Comparison of ENCODE assay signal across 27 cellular contexts in genomic region chr10:119878524-119878923, GRCh38.
"Had no signal": no experiment of that assay in that cellular context is flagged by ENCODE, and none has a peak within 500 bp of the region (broad histone marks: within the 10 kb centered on the region; RNA-seq: fewer than 3 reads in every experiment).

No MANE protein-coding gene starts in this region.

- H2AFZ ChIP-seq: neural progenitor cell had no signal

- H3K27ac Mint-ChIP-seq: mesothelial cell of epicardium; naive B cell; natural killer cell; nephron progenitor cell; neural progenitor cell; progenitor cell of endocrine pancreas; stimulated activated memory B cell treated with anti-CD40 and anti-IgM and Interleukin-4, amounts not matched to agents 10 μg/mL and 1 μg/mL and 100 μg/mL, for 72 hours; stimulated activated naive CD8-positive, alpha-beta T cell treated with anti-CD3 and anti-CD28 coated beads, Interleukin-15, amount 100 ng/mL, for 72 hours; type B pancreatic cell had no signal

- H3K4me3 ChIP-seq: left ventricle myocardium inferior, lung, neural progenitor cell, right atrium auricular region, skin epidermis, spleen, tibial nerve, uterus had no signal

- FAIRE-seq: keratinocyte had no signal

- H3K9me3 ChIP-seq: neutrophil, right atrium auricular region, spleen, tibial nerve, uterus had no signal

- H3K27me3 Mint-ChIP-seq: naive B cell; progenitor cell of endocrine pancreas; stimulated activated memory B cell treated with anti-CD40 and anti-IgM and Interleukin-4, amounts not matched to agents 10 μg/mL and 1 μg/mL and 100 μg/mL, for 72 hours; stimulated activated naive CD8-positive, alpha-beta T cell treated with anti-CD3 and anti-CD28 coated beads, Interleukin-15, amount 100 ng/mL, for 72 hours; type B pancreatic cell had no signal

- H3K27ac ChIP-seq: left ventricle myocardium inferior, neural progenitor cell, neutrophil, right atrium auricular region, skin epidermis, spleen, tibial nerve, uterus had no signal

- H3K36me3 ChIP-seq: left ventricle myocardium inferior, neural progenitor cell, neutrophil, right atrium auricular region, spleen, tibial nerve, uterus had no signal

- H3K9me3 Mint-ChIP-seq: mesothelial cell of epicardium; natural killer cell; neural progenitor cell; stimulated activated memory B cell treated with anti-CD40 and anti-IgM and Interleukin-4, amounts not matched to agents 10 μg/mL and 1 μg/mL and 100 μg/mL, for 72 hours; stimulated activated naive CD8-positive, alpha-beta T cell treated with anti-CD3 and anti-CD28 coated beads, Interleukin-15, amount 100 ng/mL, for 72 hours; type B pancreatic cell had no signal

- H3K4me3 Mint-ChIP-seq: mesothelial cell of epicardium; natural killer cell; nephron progenitor cell; neural progenitor cell; stimulated activated memory B cell treated with anti-CD40 and anti-IgM and Interleukin-4, amounts not matched to agents 10 μg/mL and 1 μg/mL and 100 μg/mL, for 72 hours; stimulated activated naive CD8-positive, alpha-beta T cell treated with anti-CD3 and anti-CD28 coated beads, Interleukin-15, amount 100 ng/mL, for 72 hours; type B pancreatic cell had no signal

- ATAC-seq: left colon; natural killer cell; sciatic nerve; stimulated activated memory B cell treated with anti-CD40 and anti-IgM and Interleukin-4, amounts not matched to agents 10 μg/mL and 1 μg/mL and 100 μg/mL, for 72 hours; stimulated activated naive CD8-positive, alpha-beta T cell treated with anti-CD3 and anti-CD28 coated beads, Interleukin-15, amount 100 ng/mL, for 72 hours had no signal

- H3K36me3 Mint-ChIP-seq: mesothelial cell of epicardium; naive B cell; natural killer cell; neural progenitor cell; stimulated activated memory B cell treated with anti-CD40 and anti-IgM and Interleukin-4, amounts not matched to agents 10 μg/mL and 1 μg/mL and 100 μg/mL, for 72 hours; type B pancreatic cell had no signal

- H3K4me2 ChIP-seq: neural progenitor cell had no signal

- H3K27me3 ChIP-seq: neural progenitor cell, neutrophil, right atrium auricular region, spleen, tibial nerve, uterus had no signal

- DNase-seq: hippocampal formation; kidney glomerular epithelial cell; left colon; left ventricle myocardium inferior; mesendoderm; naive B cell; natural killer cell; nephron progenitor cell; occipital lobe; spleen; stimulated activated CD4-positive, alpha-beta T cell treated with anti-CD3 and anti-CD28 coated beads, Interleukin-4, amount 100 ng/mL, for 24 hours; stimulated activated naive CD4-positive, alpha-beta T cell treated with Interleukin-2 at 50 U/mL for 16 hours; stimulated activated naive CD8-positive, alpha-beta T cell treated with anti-CD3 and anti-CD28 coated beads, Interleukin-15, amount 100 ng/mL, for 72 hours; substantia nigra; uterus had no signal

- H3K4me1 ChIP-seq: neural progenitor cell, uterus had no signal
